10 cellular contexts compared by ENCODE assay signal in genomic region chr16:30482366-30482765, GRCh38. TPM values are rescaled to one million over a fixed set of nuclear protein-coding genes. Genes with fewer than 3 reads are reported as not detected.
DNase-seq lines count a peak whose midpoint lies in the region; ATAC-seq, FAIRE-seq and TF ChIP-seq lines count a peak whose summit lies in the region.
"Had no signal": no experiment of that assay in that cellular context is flagged by ENCODE, and none has a peak within 500 bp of the region (broad histone marks: within the 10 kb centered on the region; RNA-seq: fewer than 3 reads in every experiment).

No MANE protein-coding gene starts in this region.

- in situ Hi-C loops in SK-MEL-5 (cut with HindIII; ENCODE audit: low pct_unique_long_range_greater_than_20kb, low sequenced_read_pairs), result no loop called here

- TF ChIP-seq CTCF in right atrium auricular region (IDR thresholded peaks at IDR 0.05), result no peak
- TF ChIP-seq CTCF in pancreas (IDR thresholded peaks at IDR 0.05), result no peak

- ATAC-seq in left colon (peak; percentile 55), pancreas (no peak)
- ATAC-seq: body of pancreas had no signal

- no peak for FAIRE-seq in pancreas (lab: Jason Lieb, UNC)

- whole genome bisulfite sequencing in pancreas, 2 donors, result 81 to 90% methylated on average over 3 of the region's 3 CpGs

- H3K4me1 ChIP-seq in right atrium auricular region (no peaks in the 10 kb centered on the region), pancreas (no peaks in the 10 kb centered on the region)
- H3K4me1 ChIP-seq: body of pancreas had no signal

- H3K27me3 ChIP-seq in right atrium auricular region, result no peaks in the 10 kb centered on the region
- H3K27me3 ChIP-seq in pancreas, result no peaks in the 10 kb centered on the region
- H3K27me3 ChIP-seq: body of pancreas, neutrophil had no signal

- H3K27ac ChIP-seq in right atrium auricular region, result no peak overlapping the region
- no peak overlapping the region for H3K27ac ChIP-seq in pancreas
- H3K27ac ChIP-seq: body of pancreas, neutrophil had no signal

- DNase-seq in ELR (ENCODE audit: low read depth) (peak; percentile 37), SK-MEL-5 (ENCODE audit: low read depth, low spot score) (peak; percentile 35), left colon (no peak), right atrium auricular region (ENCODE audit: low spot score) (no peak), LoVo (ENCODE audit: low spot score) (no peak), pancreas (no peak)
- DNase-seq: body of pancreas, hippocampal formation, NCI-H2171 treated with DMSO at 0.1 percent for 48 hours had no signal

- intact Hi-C loops in left colon (cut with DNase I, micrococcal nuclease), result no loop called here
- intact Hi-C loops in pancreas (cut with DNase I), result no loop called here

- H3K4me3 ChIP-seq in right atrium auricular region (no peak overlapping the region), pancreas (no peak overlapping the region)
- H3K4me3 ChIP-seq: body of pancreas had no signal

- H3K9me3 ChIP-seq in right atrium auricular region (no peaks in the 10 kb centered on the region), pancreas (no peaks in the 10 kb centered on the region)
- H3K9me3 ChIP-seq: body of pancreas, neutrophil had no signal

- H3K36me3 ChIP-seq in right atrium auricular region (no peaks in the 10 kb centered on the region), pancreas (no peaks in the 10 kb centered on the region)

RNA-seq across cellular contexts. Expression of gene ITGAL, which starts 9.8 kb away (rescaled TPM):
- total RNA-seq in SK-MEL-5 (2014; rRNA removed; shearing (Covaris generic)), result not detected in 2 replicates
- polyA plus RNA-seq in SK-MEL-5 (2015; cell fraction: cytosol; rRNA removed), result not detected in 2 replicates
- not detected in 2 replicates for polyA plus RNA-seq in SK-MEL-5 (2015; cell fraction: nucleus; rRNA removed)
- total RNA-seq in left colon (1 to 10 TPM; 6.7 to 7.3 TPM), right atrium auricular region (1 to 10 TPM; 2.0 to 2.6 TPM), pancreas (1 to 10 TPM; 1.1 to 9.1 (median 3.1) TPM)
- polyA plus RNA-seq in pancreas, result 1 to 10 TPM in 1 of 2 donors, under 1 TPM in 1; 0.54 to 1.0 TPM

RNA-seq across cellular contexts. Expression of gene SEPHS2, which starts 36.7 kb away (rescaled TPM):
- total RNA-seq in SK-MEL-5 (2014; rRNA removed; shearing (Covaris generic)), result 5.4 and 7.9 TPM in 2 replicates
- polyA plus RNA-seq in SK-MEL-5 (2015; cell fraction: cytosol; rRNA removed), result 55.9 and 62.4 TPM in 2 replicates
- 23.3 and 36.8 TPM in 2 replicates for polyA plus RNA-seq in SK-MEL-5 (2015; cell fraction: nucleus; rRNA removed)
- total RNA-seq in left colon (100 to 1,000 TPM; 157 to 183 TPM), right atrium auricular region (10 to 100 TPM; 18.2 to 18.6 TPM), pancreas (10 to 100 TPM; 17.5 to 35.4 (median 25.4) TPM)
- 10 to 100 TPM; 14.8 to 30.3 TPM for polyA plus RNA-seq in pancreas

RNA-seq across cellular contexts. Expression of gene ZNF768, which starts 44.0 kb away (rescaled TPM):
- total RNA-seq in SK-MEL-5 (2014; rRNA removed; shearing (Covaris generic)), result 40.4 and 43.1 TPM in 2 replicates
- polyA plus RNA-seq in SK-MEL-5 (2015; cell fraction: cytosol; rRNA removed), result 89.3 and 91.0 TPM in 2 replicates
- polyA plus RNA-seq in SK-MEL-5 (2015; cell fraction: nucleus; rRNA removed), result 54.6 and 58.4 TPM in 2 replicates
- total RNA-seq in left colon (10 to 100 TPM; 58.7 to 62.4 TPM), right atrium auricular region (10 to 100 TPM; 41.1 to 51.4 TPM), pancreas (10 to 100 TPM; 11.7 to 21.3 (median 13.5) TPM)
- 10 to 100 TPM; 26.7 to 31.4 TPM for polyA plus RNA-seq in pancreas

RNA-seq across cellular contexts. Expression of gene ZNF747, which starts 52.3 kb away (rescaled TPM):
- 4.1 and 4.6 TPM in 2 replicates for total RNA-seq in SK-MEL-5 (2014; rRNA removed; shearing (Covaris generic))
- polyA plus RNA-seq in SK-MEL-5 (2015; cell fraction: cytosol; rRNA removed), result 2.3 and 4.6 TPM in 2 replicates
- polyA plus RNA-seq in SK-MEL-5 (2015; cell fraction: nucleus; rRNA removed), result 2.1 and 2.8 TPM in 2 replicates
- total RNA-seq in left colon (10 to 100 TPM in 1 of 2 donors, 1 to 10 TPM in 1; 9.8 to 11.7 TPM), right atrium auricular region (10 to 100 TPM; 13.3 to 16.2 TPM), pancreas (1 to 10 TPM; 2.7 to 6.0 (median 4.5) TPM)
- 1 to 10 TPM; 5.5 to 6.9 TPM for polyA plus RNA-seq in pancreas

RNA-seq across cellular contexts. Expression of gene DCTPP1, which starts 52.5 kb away (rescaled TPM):
- 11.9 and 21.7 TPM in 2 replicates for total RNA-seq in SK-MEL-5 (2014; rRNA removed; shearing (Covaris generic))
- 46.2 and 59.9 TPM in 2 replicates for polyA plus RNA-seq in SK-MEL-5 (2015; cell fraction: cytosol; rRNA removed)
- 8.0 and 12.8 TPM in 2 replicates for polyA plus RNA-seq in SK-MEL-5 (2015; cell fraction: nucleus; rRNA removed)
- total RNA-seq in left colon (100 to 1,000 TPM in 1 of 2 donors, 10 to 100 TPM in 1; 76.7 to 102 TPM), right atrium auricular region (10 to 100 TPM; 14.4 to 18.7 TPM), pancreas (10 to 100 TPM; 12.2 to 20.7 (median 16.6) TPM)
- 10 to 100 TPM; 12.2 to 16.9 TPM for polyA plus RNA-seq in pancreas

Comparison
In these comparisons a context has a peak if more than half of its experiments do, and no peak if none do; other contexts are left out.
1. DNase-seq: peak in ELR (single experiment) and SK-MEL-5 (single experiment); none in left colon (0 of 2), right atrium auricular region (single experiment), LoVo (single experiment) and pancreas (0 of 6).
2. RNA of gene SEPHS2, which starts 36.7 kb away (total RNA-seq): 157 to 183 TPM in left colon; 17.5 to 35.4 TPM in pancreas, 18.2 to 18.6 TPM in right atrium auricular region and 5.4 to 7.9 TPM in SK-MEL-5; every median in the first group is over 4 times any median in the second.